In genomic region chr14:23320584-23321571, GRCh38 we compare ENCODE assay signal across 8 cellular contexts. TPM values are rescaled to one million over a fixed set of nuclear protein-coding genes. Genes with fewer than 3 reads are reported as not detected.
DNase-seq lines count a peak whose midpoint lies in the region; ATAC-seq and FAIRE-seq lines count a peak whose summit lies in the region.

Gene PABPN1 (plus strand): TSS chr14:23321457. CDS start chr14:23321470, 13 bp downstream.

- ATAC-seq in GM21786 (IDR thresholded peaks at IDR 0.05; ENCODE audit: unreplicated experiment) (peak; percentile 88), esophagus mucosa (peak; percentile 95)
- peak; percentile 89 for ATAC-seq in activated T-cell treated with anti-CD3 and anti-CD28 coated beads, Interleukin-2, amount 50 U/mL, for 72 hours (replicated peaks in 1 of 2)

- H3K4me1 Mint-ChIP-seq in activated T-cell treated with anti-CD3 and anti-CD28 coated beads, Interleukin-2, amount 50 U/mL, for 72 hours (ENCODE audit: low read depth), result peaks cover 27% of the 10 kb centered on the region

- H3K4me1 ChIP-seq in muscle layer of colon (ENCODE audit: insufficient read depth, low read length), result peaks cover 18% of the 10 kb centered on the region

- H3K27ac ChIP-seq in KOPT-K1 (ENCODE audit: low read depth, low read length, poor library complexity, severe bottlenecking) (peak within 1 kb of the TSS; percentile 75), muscle layer of colon (ENCODE audit: low read depth, low read length) (peak within 1 kb of the TSS; percentile 94)

- peak; percentile 100 for DNase-seq in DMS79 (lab: John Stamatoyannopoulos, UW)
- peak; percentile 97 for DNase-seq in RCC 7860 (ENCODE audit: low spot score)
- DNase-seq in activated T-cell treated with anti-CD3 and anti-CD28 coated beads, Interleukin-2, amount 50 U/mL, for 72 hours, result peak; percentile 96 to 98
- DNase-seq in stimulated activated CD8-positive, alpha-beta memory T cell treated with anti-CD3 and anti-CD28 coated beads, Interleukin-7, amount 100 ng/mL, for 24 hours (ENCODE audit: low read depth), result peak; percentile 91

- H3K9me3 ChIP-seq in KOPT-K1 (ENCODE audit: insufficient read depth, low read length, poor library complexity, severe bottlenecking), result no peaks in the 10 kb centered on the region
- no peaks in the 10 kb centered on the region for H3K9me3 ChIP-seq in muscle layer of colon (ENCODE audit: low read length)

- FAIRE-seq in RCC 7860 (lab: Jason Lieb, UNC), result peak; percentile 74

- peaks cover 33% of the 10 kb centered on the region for H3K36me3 ChIP-seq in KOPT-K1 (ENCODE audit: insufficient read depth, low read length)
- peaks cover 35% of the 10 kb centered on the region for H3K36me3 ChIP-seq in muscle layer of colon (ENCODE audit: insufficient read depth, low read length)

- H3K27me3 ChIP-seq in muscle layer of colon (ENCODE audit: control insufficient read depth in 1 of 2, insufficient read depth in 2 of 2, low read length in 2 of 2), result no peaks in the 10 kb centered on the region

- H3K27ac Mint-ChIP-seq in activated T-cell treated with anti-CD3 and anti-CD28 coated beads, Interleukin-2, amount 50 U/mL, for 72 hours, result peak within 1 kb of the TSS; percentile 95

- H3K36me3 Mint-ChIP-seq in activated T-cell treated with anti-CD3 and anti-CD28 coated beads, Interleukin-2, amount 50 U/mL, for 72 hours (ENCODE audit: insufficient read depth in 2 of 2), result peaks cover 11 to 14% of the 10 kb centered on the region in 2 donors

- H3K4me3 Mint-ChIP-seq in activated T-cell treated with anti-CD3 and anti-CD28 coated beads, Interleukin-2, amount 50 U/mL, for 72 hours, result peak within 1 kb of the TSS; percentile 94 to 99

- peak within 1 kb of the TSS; percentile 72 to 74 for H3K4me3 ChIP-seq in muscle layer of colon (ENCODE audit: low read depth in 1 of 2, low read length in 2 of 2)

- H3K27me3 Mint-ChIP-seq in activated T-cell treated with anti-CD3 and anti-CD28 coated beads, Interleukin-2, amount 50 U/mL, for 72 hours (ENCODE audit: low read depth), result no peaks in the 10 kb centered on the region

- peak within 1 kb of the TSS; percentile 62 for H3K9ac ChIP-seq in muscle layer of colon (ENCODE audit: low read length)

- H3K9me3 Mint-ChIP-seq in activated T-cell treated with anti-CD3 and anti-CD28 coated beads, Interleukin-2, amount 50 U/mL, for 72 hours, result peaks cover 0 to 2% of the 10 kb centered on the region in 2 donors

RNA-seq across cellular contexts. Expression of gene PABPN1, which starts in this region (rescaled TPM):
- 100 to 1,000 TPM; 188 to 189 TPM for total RNA-seq in activated T-cell treated with anti-CD3 and anti-CD28 coated beads, Interleukin-2, amount 50 U/mL, for 72 hours
- 77.7 TPM for total RNA-seq in esophagus mucosa

Comparison
In these comparisons a context has a peak if more than half of its experiments do, and no peak if none do; other contexts are left out.
1. Peak in every context shown above with its lines: DNase-seq, ATAC-seq, H3K4me3 ChIP-seq and H3K27ac ChIP-seq.